ENCODE assay signal across 19 cellular contexts in the genomic region with DNA sequence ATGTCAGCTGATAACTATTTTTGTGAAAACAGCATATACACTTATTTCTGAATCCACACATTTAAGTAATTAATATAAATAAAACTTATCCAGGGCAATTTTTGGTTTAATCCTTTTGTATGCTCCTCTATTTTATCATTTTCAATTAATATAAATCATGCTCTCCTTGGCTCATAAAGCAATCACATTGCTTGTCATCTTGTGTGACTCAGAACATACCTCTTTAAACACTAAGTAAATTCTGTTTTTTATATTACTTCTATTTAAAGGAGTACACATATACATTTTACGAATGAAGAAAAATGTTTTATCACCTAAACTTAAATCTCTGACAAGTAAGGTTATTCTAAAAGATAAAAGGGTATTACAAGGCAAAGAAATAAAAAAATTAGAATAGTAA.
A peak's percentile ranks its signal among the peaks of the same experiment; 100 is the strongest.
DNase-seq lines count a peak whose midpoint lies in the region; ATAC-seq, FAIRE-seq and TF ChIP-seq lines count a peak whose summit lies in the region.
"Had no signal": no experiment of that assay in that cellular context is flagged by ENCODE, and none has a peak within 500 bp of the region (broad histone marks: within the 10 kb centered on the region; RNA-seq: fewer than 3 reads in every experiment).

No MANE protein-coding gene starts in this region.

- ATAC-seq in SK-N-SH treated with all-trans-retinoic acid at 6 μM for 48 hours (no peak), T-cell (replicated peaks in 1 of 4) (no peak)
- ATAC-seq: CD8-positive, alpha-beta T cell had no signal

- CTCF ChIA-PET in T-cell (lab: Charles Lee) = no interaction called here
- CTCF ChIA-PET in activated naive CD4-positive, alpha-beta T cell treated with anti-CD3 and anti-CD28 coated beads for 36 hours (lab: Charles Lee) = interaction anchor here (1.2 kb wide), 1 partner anchor 27 kb away, joined by 3 read pairs; no protein-coding TSS in a partner anchor

- intact Hi-C loops in activated naive CD4-positive, alpha-beta T cell treated with anti-CD3 and anti-CD28 coated beads for 36 hours (cut with micrococcal nuclease) = no loop called here

- H3K27ac Mint-ChIP-seq in T-cell = no peak overlapping the region
- H3K27ac Mint-ChIP-seq in activated naive CD4-positive, alpha-beta T cell treated with anti-CD3 and anti-CD28 coated beads for 36 hours = no peak overlapping the region
- H3K27ac Mint-ChIP-seq: B cell; CD4-positive, CD25-positive, alpha-beta regulatory T cell; CD8-positive, alpha-beta T cell; HFFc6 had no signal

- no peaks in the 10 kb centered on the region for H3K4me1 Mint-ChIP-seq in T-cell
- H3K4me1 Mint-ChIP-seq in activated naive CD4-positive, alpha-beta T cell treated with anti-CD3 and anti-CD28 coated beads for 36 hours (ENCODE audit: low read depth) = no peaks in the 10 kb centered on the region
- H3K4me1 Mint-ChIP-seq: B cell; CD4-positive, CD25-positive, alpha-beta regulatory T cell had no signal

- H3K36me3 Mint-ChIP-seq in T-cell = no peaks in the 10 kb centered on the region
- no peaks in the 10 kb centered on the region for H3K36me3 Mint-ChIP-seq in activated naive CD4-positive, alpha-beta T cell treated with anti-CD3 and anti-CD28 coated beads for 36 hours (ENCODE audit: low read depth)
- H3K36me3 Mint-ChIP-seq: CD4-positive, CD25-positive, alpha-beta regulatory T cell; CD8-positive, alpha-beta T cell had no signal

- DNase-seq in D721Med (ENCODE audit: insufficient read length, low spot score) = no peak
- peak; percentile 67 for DNase-seq in NCI-H69 (lab: John Stamatoyannopoulos, UW)
- DNase-seq in foreskin fibroblast = no peak
- DNase-seq in T-cell = no peak
- no peak for DNase-seq in activated naive CD4-positive, alpha-beta T cell treated with anti-CD3 and anti-CD28 coated beads for 36 hours
- DNase-seq: CD4-positive, CD25-positive, alpha-beta regulatory T cell; CD8-positive, alpha-beta T cell; DMS53; DMS79 treated with DMSO at 0.1 percent for 48 hours; GOT3; HFFc6 had no signal

- peak; percentile 11 for FAIRE-seq in D721Med (lab: Jason Lieb, UNC)
- peak; percentile 60 for FAIRE-seq in islet of Langerhans (lab: Jason Lieb, UNC)
- FAIRE-seq: A204.1, GM12892, H54 had no signal

- POLR2A ChIA-PET in T-cell (lab: Charles Lee) = no interaction called here

- TF ChIP-seq CTCF in D721Med (IDR thresholded peaks at IDR 0.05; ENCODE audit: insufficient read depth, missing control alignments) (no peak), foreskin fibroblast (IDR thresholded peaks at IDR 0.05; ENCODE audit: low read depth, low read length) (no peak)

- H3K4me3 ChIP-seq in foreskin fibroblast (ENCODE audit: low read depth in 1 of 2, low read length in 2 of 2) = no peak overlapping the region
- H3K4me3 ChIP-seq: BLaER1, HAP-1 had no signal

- H3K27me3 Mint-ChIP-seq in T-cell = no peaks in the 10 kb centered on the region
- H3K27me3 Mint-ChIP-seq in activated naive CD4-positive, alpha-beta T cell treated with anti-CD3 and anti-CD28 coated beads for 36 hours (ENCODE audit: low read depth) = no peaks in the 10 kb centered on the region
- H3K27me3 Mint-ChIP-seq: B cell; CD4-positive, CD25-positive, alpha-beta regulatory T cell had no signal

- H3K9me3 Mint-ChIP-seq in T-cell = peaks cover 0 to 7% (median 4%) of the 10 kb centered on the region in 3 donors
- H3K9me3 Mint-ChIP-seq in activated naive CD4-positive, alpha-beta T cell treated with anti-CD3 and anti-CD28 coated beads for 36 hours = peaks cover 7% of the 10 kb centered on the region
- H3K9me3 Mint-ChIP-seq: HFFc6 had no signal

- H3K4me3 Mint-ChIP-seq in T-cell = no peak overlapping the region
- H3K4me3 Mint-ChIP-seq in activated naive CD4-positive, alpha-beta T cell treated with anti-CD3 and anti-CD28 coated beads for 36 hours = no peak overlapping the region
- H3K4me3 Mint-ChIP-seq: B cell; CD4-positive, CD25-positive, alpha-beta regulatory T cell; CD8-positive, alpha-beta T cell; HFFc6 had no signal

TF ChIP-seq in SK-N-SH treated with all-trans-retinoic acid at 6 μM for 48 hours, 23 proteins besides CTCF, POLR2A, EP300 and RAD21:
- TF ChIP-seq ZC3H10 (CRISPR knock-in tag; IDR thresholded peaks at IDR 0.05) (0 out of 2 replicates have a peak, but pooled peaks have one; percentile 8), TOX (CRISPR knock-in tag; IDR thresholded peaks at IDR 0.05; ENCODE audit: borderline replicate concordance) (no peak), RARB (CRISPR knock-in tag; IDR thresholded peaks at IDR 0.05) (no peak)
